ENCODE assay signal across 12 cellular contexts in the genomic region with DNA sequence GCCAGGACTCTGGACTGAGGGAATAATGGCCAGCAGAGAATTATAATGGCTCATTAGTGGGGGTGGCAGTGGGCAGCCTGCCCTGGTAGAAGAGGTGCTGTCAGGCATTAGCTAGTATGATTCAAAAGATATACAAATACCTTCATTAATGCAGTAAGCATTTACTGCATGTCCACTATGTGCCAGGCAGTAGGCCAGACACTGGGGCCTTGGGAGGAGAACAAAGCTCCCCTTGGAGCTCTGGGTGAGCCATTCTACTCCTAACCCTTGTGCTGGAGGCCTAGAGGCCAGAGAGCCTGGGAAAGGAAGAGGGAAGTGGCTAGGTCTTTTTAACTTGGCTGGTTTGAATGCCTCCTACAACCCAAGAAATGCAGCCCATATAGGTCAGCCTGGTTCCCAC. TPM values are rescaled to one million over a fixed set of nuclear protein-coding genes. Genes with fewer than 3 reads are reported as not detected.
DNase-seq lines count a peak whose midpoint lies in the region; TF ChIP-seq lines count a peak whose summit lies in the region.
"Had no signal": no experiment of that assay in that cellular context is flagged by ENCODE, and none has a peak within 500 bp of the region (broad histone marks: within the 10 kb centered on the region; RNA-seq: fewer than 3 reads in every experiment).

No MANE protein-coding gene starts in this region.

- peaks cover 1% of the 10 kb centered on the region for H3K36me3 Mint-ChIP-seq in progenitor cell of endocrine pancreas (ENCODE audit: insufficient read depth)

- H3K4me3 Mint-ChIP-seq in progenitor cell of endocrine pancreas (ENCODE audit: low read depth): no peak overlapping the region
- H3K4me3 Mint-ChIP-seq: H9 had no signal

- no peaks in the 10 kb centered on the region for H3K9me3 Mint-ChIP-seq in progenitor cell of endocrine pancreas (ENCODE audit: low read depth)
- H3K9me3 Mint-ChIP-seq: H9 had no signal

- no peak for TF ChIP-seq CTCF in progenitor cell of endocrine pancreas (IDR thresholded peaks at IDR 0.05; ENCODE audit: unreplicated experiment)

- DNase-seq in Ammon's horn (ENCODE audit: low spot score) (peak; percentile 48), amygdala (lab: John Stamatoyannopoulos, UW) (peak in 31 of 56 donors; percentile 22 to 77 (median 47)), globus pallidus (ENCODE audit: low spot score) (peak; percentile 54), progenitor cell of endocrine pancreas (ENCODE audit: low spot score, unreplicated experiment) (no peak), NCI-H146 treated with DMSO at 0.1 percent for 48 hours (lab: John Stamatoyannopoulos, UW; ENCODE audit: unreplicated experiment) (no peak)
- DNase-seq in activated CD8-positive, alpha-beta memory T cell treated with anti-CD3 and anti-CD28 coated beads, Interleukin-2, amount 50 U/mL, for 48 hours: no peak
- no peak for DNase-seq in stimulated activated naive CD4-positive, alpha-beta T cell treated with Interleukin-2 at 50 U/mL for 16 hours (lab: John Stamatoyannopoulos, UW)
- DNase-seq: H9, MM.1S, NCI-H1105, NCI-H187, NCI-H774 had no signal

- peak overlapping the region; percentile 25 for H3K27ac Mint-ChIP-seq in progenitor cell of endocrine pancreas

- no peaks in the 10 kb centered on the region for H3K27me3 Mint-ChIP-seq in progenitor cell of endocrine pancreas

- peaks cover 16% of the 10 kb centered on the region for H3K4me1 Mint-ChIP-seq in progenitor cell of endocrine pancreas (ENCODE audit: low read depth)

RNA-seq across cellular contexts. Expression of a gene that starts 2.0 kb away (rescaled TPM):
- total RNA-seq in progenitor cell of endocrine pancreas: 21.4 and 28.3 TPM in 2 replicates

Comparison
In these comparisons a context has a peak if more than half of its experiments do, and no peak if none do; other contexts are left out.
1. DNase-seq: peak in Ammon's horn (single experiment), amygdala (31 of 56) and globus pallidus (single experiment); none in progenitor cell of endocrine pancreas (single experiment), activated CD8-positive, alpha-beta memory T cell treated with anti-CD3 and anti-CD28 coated beads, Interleukin-2, amount 50 U/mL, for 48 hours (single experiment), stimulated activated naive CD4-positive, alpha-beta T cell treated with Interleukin-2 at 50 U/mL for 16 hours (single experiment) and NCI-H146 treated with DMSO at 0.1 percent for 48 hours (single experiment).